In genomic region chr7:28293529-28293835, GRCh38 we compare ENCODE assay signal across 16 cellular contexts.
A peak's percentile ranks its signal among the peaks of the same experiment; 100 is the strongest.
DNase-seq lines count a peak whose midpoint lies in the region; ATAC-seq and TF ChIP-seq lines count a peak whose summit lies in the region.
"Had no signal": no experiment of that assay in that cellular context is flagged by ENCODE, and none has a peak within 500 bp of the region (broad histone marks: within the 10 kb centered on the region; RNA-seq: fewer than 3 reads in every experiment).

No MANE protein-coding gene starts in this region.

- H3K4me2 ChIP-seq in IMR-90 (ENCODE audit: low read depth, low read length) = no peak overlapping the region

- no TSS peak for BruUV-seq in IMR-90 (replicated peaks; lab: Mats Ljungman, UMichigan)

- peaks cover 4% of the 10 kb centered on the region; the same call in 1 of the 2 replicates for H3K27me3 ChIP-seq in IMR-90 (ENCODE audit: control insufficient read depth, insufficient read depth, low read length)
- H3K27me3 ChIP-seq: SJCRH30 had no signal

- no peak overlapping the region for H3K18ac ChIP-seq in IMR-90 (ENCODE audit: low read depth, low read length)

- no peak overlapping the region for H4K8ac ChIP-seq in IMR-90 (ENCODE audit: low read depth in 2 of 2, low read length in 2 of 2)

- CTCF ChIA-PET in IMR-90 (lab: Yijun Ruan, JAX) = no interaction called here

- H3K14ac ChIP-seq in IMR-90 (replicated peaks; ENCODE audit: low read depth, low read length) = no peak overlapping the region

- no peak overlapping the region for H3K23ac ChIP-seq in IMR-90 (ENCODE audit: low read depth, low read length)

- no peak overlapping the region for H2BK20ac ChIP-seq in IMR-90 (ENCODE audit: low read depth, low read length)

- H3K9me3 ChIP-seq in IMR-90 (ENCODE audit: control insufficient read depth, insufficient read depth, low read length) = no peaks in the 10 kb centered on the region
- H3K9me3 ChIP-seq: left ventricle myocardium inferior, SJCRH30 had no signal

- no peaks in the 10 kb centered on the region for H3K36me3 ChIP-seq in IMR-90 (ENCODE audit: control insufficient read depth, insufficient read depth, low read length)
- H3K36me3 ChIP-seq: left ventricle myocardium inferior, SJCRH30 had no signal

- no peak overlapping the region for H3K4ac ChIP-seq in IMR-90 (ENCODE audit: low read depth, low read length)

- no peak overlapping the region for H2AK9ac ChIP-seq in IMR-90 (replicated peaks; ENCODE audit: low read depth, low read length, poor library complexity)

- H2BK15ac ChIP-seq in IMR-90 (ENCODE audit: low read depth, low read length) = no peak overlapping the region

- H3K4me3 ChIP-seq in IMR-90 (ENCODE audit: insufficient read depth, low read depth, low read length) = no peak overlapping the region
- H3K4me3 ChIP-seq: left ventricle myocardium inferior, SJCRH30 had no signal

- dilution Hi-C loops in IMR-90 (cut with HindIII; ENCODE audit: low sequenced_read_pairs, unreplicated experiment) = no loop called here

- DNase-seq in NCI-H146 (lab: John Stamatoyannopoulos, UW) = peak; percentile 27
- no peak for DNase-seq in NCI-H146 treated with DMSO at 0.1 percent for 48 hours (lab: John Stamatoyannopoulos, UW; ENCODE audit: unreplicated experiment)
- no peak for DNase-seq in IMR-90
- DNase-seq in astrocyte of the hippocampus (ENCODE audit: low read depth, low spot score) = peak; percentile 28
- peak; percentile 57 for DNase-seq in renal cortical epithelial cell (ENCODE audit: low read depth)
- no peak for DNase-seq in omental fat pad (ENCODE audit: low spot score)
- DNase-seq: activated CD4-positive, alpha-beta T cell treated with anti-CD3 and anti-CD28 coated beads for 4 hours; aorta; head of caudate nucleus; left ventricle myocardium inferior; midbrain; NCI-H82; SJCRH30 had no signal

- no CpG with 5 or more reads among the region's 1 CpG for WGBS in IMR-90 (ENCODE audit: extremely low coverage in 2 of 2, insufficient read length in 1 of 2), 2 experiments

- H3K27ac ChIP-seq in IMR-90 (ENCODE audit: insufficient read depth, low read length) = no peak overlapping the region
- H3K27ac ChIP-seq: epithelial cell of prostate, left ventricle myocardium inferior, SJCRH30 had no signal

- in situ Hi-C loops in IMR-90 (cut with MboI; ENCODE audit: low sequenced_read_pairs) = loop anchor here (10.0 to 25.0 kb wide), 3 partner anchors 111 to 819 kb away; no protein-coding TSS in a partner anchor

- H4K5ac ChIP-seq in IMR-90 (ENCODE audit: low read depth, low read length) = no peak overlapping the region

- no peaks in the 10 kb centered on the region for H3K79me1 ChIP-seq in IMR-90 (ENCODE audit: low read depth in 1 of 2, low read length in 2 of 2)

- POLR2A ChIA-PET in IMR-90 (lab: Charles Lee; ENCODE audit: unreplicated experiment) = no interaction called here

- H4K20me1 ChIP-seq in IMR-90 (ENCODE audit: insufficient read depth, low read length) = no peaks in the 10 kb centered on the region

- no peak overlapping the region for H2BK120ac ChIP-seq in IMR-90 (ENCODE audit: low read depth, low read length)

- H2BK5ac ChIP-seq in IMR-90 (ENCODE audit: low read depth, low read length, poor library complexity, severe bottlenecking) = no peak overlapping the region

- TF ChIP-seq RAD21 in IMR-90 (IDR thresholded peaks at IDR 0.05; ENCODE audit: low read length) = no peak

- H4K91ac ChIP-seq in IMR-90 (ENCODE audit: insufficient read depth, low read depth, low read length) = no peak overlapping the region

- no peaks in the 10 kb centered on the region; the same call in 1 of the 2 replicates for H3K4me1 ChIP-seq in IMR-90 (ENCODE audit: control insufficient read depth, insufficient read depth, low read length)
- H3K4me1 ChIP-seq: left ventricle myocardium inferior had no signal

- H3K9me1 ChIP-seq in IMR-90 (ENCODE audit: insufficient read depth, low read length) = no peaks in the 10 kb centered on the region

- no peak for TF ChIP-seq CTCF in IMR-90 (conservative IDR thresholded peaks at IDR 0.05; ENCODE audit: low read depth, low read length)
- TF ChIP-seq CTCF in omental fat pad (IDR thresholded peaks at IDR 0.05) = no peak

- H2AFZ ChIP-seq in IMR-90 (replicated peaks; ENCODE audit: low read length, poor library complexity) = no peak overlapping the region

- no peak for TF ChIP-seq POLR2A in IMR-90 (IDR thresholded peaks at IDR 0.05; ENCODE audit: low read depth, low read length)

- H3K56ac ChIP-seq in IMR-90 (ENCODE audit: extremely low read depth, insufficient read depth, low read length) = no peak overlapping the region

- ATAC-seq in IMR-90 (ENCODE audit: low read depth) (no peak), GM19467 (IDR thresholded peaks at IDR 0.05; ENCODE audit: unreplicated experiment) (no peak), omental fat pad (ENCODE audit: low FRiP score) (no peak), HG03457 (IDR thresholded peaks at IDR 0.05; ENCODE audit: unreplicated experiment) (no peak)

- H2AK5ac ChIP-seq in IMR-90 (ENCODE audit: low read depth, low read length) = no peak overlapping the region

- H3K9ac ChIP-seq in IMR-90 (ENCODE audit: low read depth, low read length) = no peak overlapping the region

- intact Hi-C loops in IMR-90 (cut with micrococcal nuclease) = loop anchor here (10.0 kb wide), 1 partner anchor 471 kb away; no protein-coding TSS in a partner anchor

TF ChIP-seq in IMR-90, 13 proteins besides CTCF, POLR2A, EP300 and RAD21:
- TF ChIP-seq MAFK (IDR thresholded peaks at IDR 0.05; ENCODE audit: low read depth, low read length) (peak; percentile 75), MAZ (IDR thresholded peaks at IDR 0.05; ENCODE audit: borderline replicate concordance, low read depth, low read length) (no peak), CEBPB (IDR thresholded peaks at IDR 0.05; ENCODE audit: low read depth, low read length) (no peak), CHD1 (IDR thresholded peaks at IDR 0.05; ENCODE audit: low read depth, low read length) (no peak), RFX5 (IDR thresholded peaks at IDR 0.05; ENCODE audit: low read depth, low read length) (no peak), MXI1 (IDR thresholded peaks at IDR 0.05; ENCODE audit: borderline replicate concordance, low read depth, low read length) (no peak), RCOR1 (IDR thresholded peaks at IDR 0.05; ENCODE audit: insufficient replicate concordance, low read length) (no peak), BHLHE40 (IDR thresholded peaks at IDR 0.05; ENCODE audit: low read depth, low read length) (no peak), USF2 (IDR thresholded peaks at IDR 0.05; ENCODE audit: low read depth, low read length) (no peak)
TF ChIP-seq in IMR-90: peak in this region for 1.

Comparison
In these comparisons a context has a peak if more than half of its experiments do, and no peak if none do; other contexts are left out.
1. DNase-seq: peak in NCI-H146 (single experiment), astrocyte of the hippocampus (single experiment) and renal cortical epithelial cell (single experiment); none in NCI-H146 treated with DMSO at 0.1 percent for 48 hours (single experiment), IMR-90 (single experiment) and omental fat pad (single experiment).